9 cellular contexts compared by ENCODE assay signal in genomic region chr11:34366522-34366921, GRCh38. TPM values are rescaled to one million over a fixed set of nuclear protein-coding genes. Genes with fewer than 3 reads are reported as not detected.
DNase-seq lines count a peak whose midpoint lies in the region; ATAC-seq and TF ChIP-seq lines count a peak whose summit lies in the region.
"Had no signal": no experiment of that assay in that cellular context is flagged by ENCODE, and none has a peak within 500 bp of the region (broad histone marks: within the 10 kb centered on the region; RNA-seq: fewer than 3 reads in every experiment).

No MANE protein-coding gene starts in this region.

- H3K9me3 ChIP-seq in MM.1S (replicated peaks; ENCODE audit: insufficient read depth, low read length) = no peaks in the 10 kb centered on the region

- no peaks in the 10 kb centered on the region for H3K4me1 ChIP-seq in MM.1S (ENCODE audit: low read length)

- intact Hi-C loops in natural killer cell (cut with micrococcal nuclease) = no loop called here

- TF ChIP-seq CTCF in MM.1S (IDR thresholded peaks at IDR 0.05; ENCODE audit: low read length) (peak; percentile 58), cardiac fibroblast (IDR thresholded peaks at IDR 0.05; ENCODE audit: low read depth, low read length) (no peak), retinal pigment epithelial cell (conservative IDR thresholded peaks at IDR 0.05; ENCODE audit: low read depth, low read length) (peak; percentile 34), natural killer cell (IDR thresholded peaks at IDR 0.05) (no peak)

- no peaks in the 10 kb centered on the region; the same call in 1 of the 2 replicates for H3K27me3 ChIP-seq in MM.1S (replicated peaks; ENCODE audit: insufficient read depth, low read length)

- H3K4me3 Mint-ChIP-seq in natural killer cell = no peak overlapping the region
- H3K4me3 Mint-ChIP-seq: activated T-cell treated with anti-CD3 and anti-CD28 coated beads, Interleukin-2, amount 50 U/mL, for 72 hours had no signal

- no peak overlapping the region for H2AFZ ChIP-seq in MM.1S (ENCODE audit: low read length)

- H3K27ac ChIP-seq in MM.1S (ENCODE audit: low read length) = no peak overlapping the region

- no peaks in the 10 kb centered on the region for H3K9me2 ChIP-seq in MM.1S (replicated peaks; ENCODE audit: insufficient read depth, low read length)

- peaks cover 9 to 33% of the 10 kb centered on the region in 2 donors for H3K27me3 Mint-ChIP-seq in natural killer cell (ENCODE audit: low read depth in 2 of 2)

- no peak overlapping the region for H3K27ac Mint-ChIP-seq in natural killer cell
- H3K27ac Mint-ChIP-seq: activated T-cell treated with anti-CD3 and anti-CD28 coated beads, Interleukin-2, amount 50 U/mL, for 72 hours had no signal

- H4K20me1 ChIP-seq in MM.1S (ENCODE audit: insufficient read depth, low read length) = no peaks in the 10 kb centered on the region

- H3K4me2 ChIP-seq in MM.1S (ENCODE audit: low read depth, low read length) = no peak overlapping the region

- no peaks in the 10 kb centered on the region for H3K36me3 ChIP-seq in MM.1S (replicated peaks; ENCODE audit: insufficient read depth, low read length)

- no peaks in the 10 kb centered on the region for H3K9me3 Mint-ChIP-seq in natural killer cell
- H3K9me3 Mint-ChIP-seq: activated T-cell treated with anti-CD3 and anti-CD28 coated beads, Interleukin-2, amount 50 U/mL, for 72 hours had no signal

- ATAC-seq in natural killer cell = no peak
- ATAC-seq: activated T-cell treated with anti-CD3 and anti-CD28 coated beads, Interleukin-2, amount 50 U/mL, for 72 hours had no signal

- no peak overlapping the region for H3K9ac ChIP-seq in MM.1S (ENCODE audit: low read length)

- DNase-seq in activated CD4-positive, alpha-beta T cell treated with anti-CD3 and anti-CD28 coated beads for 48 hours = peak; percentile 25
- DNase-seq in activated CD4-positive, alpha-beta T cell treated with anti-CD3 and anti-CD28 coated beads for 1 hour = no peak
- peak; percentile 60 for DNase-seq in MM.1S
- peak; percentile 44 to 67 for DNase-seq in cardiac fibroblast (ENCODE audit: low read depth in 2 of 2)
- no peak for DNase-seq in retinal pigment epithelial cell (ENCODE audit: low read depth)
- DNase-seq in inferior parietal cortex (ENCODE audit: extremely low spot score) = no peak
- no peak for DNase-seq in dedifferentiated amniotic fluid mesenchymal stem cell (ENCODE audit: extremely low spot score)
- no peak for DNase-seq in natural killer cell
- DNase-seq: activated T-cell treated with anti-CD3 and anti-CD28 coated beads, Interleukin-2, amount 50 U/mL, for 72 hours had no signal

- no peaks in the 10 kb centered on the region for H3K79me2 ChIP-seq in MM.1S (ENCODE audit: low read length)

- H3K4me1 Mint-ChIP-seq in natural killer cell = no peaks in the 10 kb centered on the region

- no peaks in the 10 kb centered on the region for H3K36me3 Mint-ChIP-seq in natural killer cell

- no peaks in the 10 kb centered on the region for H3F3A ChIP-seq in MM.1S (ENCODE audit: insufficient read depth, low read length)

- H3K4me3 ChIP-seq in MM.1S (ENCODE audit: low read length) (no peak overlapping the region), cardiac fibroblast (replicated peaks in 1 of 2; ENCODE audit: low read depth in 2 of 2, low read length in 2 of 2) (no peak overlapping the region), retinal pigment epithelial cell (ENCODE audit: low read length) (no peak overlapping the region)

RNA-seq across cellular contexts. Expression of gene ABTB2, which starts 8.7 kb away (rescaled TPM):
- total RNA-seq in natural killer cell = 1 to 10 TPM in 2 of 3 donors, under 1 TPM in 1; 0.65 to 1.7 (median 1.1) TPM

Comparison
In these comparisons a context has a peak if more than half of its experiments do, and no peak if none do; other contexts are left out.
1. DNase-seq: peak in activated CD4-positive, alpha-beta T cell treated with anti-CD3 and anti-CD28 coated beads for 48 hours (single experiment), MM.1S (single experiment) and cardiac fibroblast (2 of 2); none in activated CD4-positive, alpha-beta T cell treated with anti-CD3 and anti-CD28 coated beads for 1 hour (single experiment), retinal pigment epithelial cell (single experiment), inferior parietal cortex (single experiment), dedifferentiated amniotic fluid mesenchymal stem cell (single experiment) and natural killer cell (single experiment).
2. CTCF ChIP-seq: peak in MM.1S (single experiment) and retinal pigment epithelial cell (single experiment); none in cardiac fibroblast (single experiment) and natural killer cell (single experiment).